Comparison of ENCODE assay signal across 8 cellular contexts in genomic region chr9:130053504-130054427, GRCh38. TPM values are rescaled to one million over a fixed set of nuclear protein-coding genes. Genes with fewer than 3 reads are reported as not detected.
DNase-seq lines count a peak whose midpoint lies in the region; ATAC-seq, FAIRE-seq and TF ChIP-seq lines count a peak whose summit lies in the region.

TSS of gene GPR107 (plus strand) at chr9:130053906. CDS start at chr9:130053933, 27 bp downstream.

- CTCF ChIA-PET in CD4-positive, alpha-beta memory T cell (lab: Charles Lee; ENCODE audit: partially characterized antibody): interaction anchor here (0.6 to 2.1 kb wide), 12 partner anchors 9 to 219 kb away, joined by 3 to 10 read pairs (median 4); partner anchors contain the start of genes C9orf78 and USP20

- intact Hi-C loops in CD4-positive, alpha-beta memory T cell (cut with micrococcal nuclease): loop anchor here (1.0 to 2.0 kb wide), 3 partner anchors 10 to 219 kb away; partner anchors contain the start of genes C9orf78, FNBP1 and USP20

- H3K4me3 ChIP-seq in CD4-positive, alpha-beta memory T cell (ENCODE audit: low read length in 2 of 2): peak within 1 kb of the TSS; percentile 67 to 98
- H3K4me3 ChIP-seq in RWPE2 (ENCODE audit: severe bottlenecking) (peak within 1 kb of the TSS; percentile 98), fibroblast of pulmonary artery (replicated peaks; ENCODE audit: low read depth, low read length) (peak within 1 kb of the TSS; percentile 88)

- peak; percentile 69 for ATAC-seq in GM19452 (IDR thresholded peaks at IDR 0.05; ENCODE audit: unreplicated experiment)
- ATAC-seq in RWPE2 (ENCODE audit: low read depth): peak; percentile 94
- ATAC-seq in stimulated activated naive CD8-positive, alpha-beta T cell treated with anti-CD3 and anti-CD28 coated beads, Interleukin-15, amount 100 ng/mL, for 72 hours: peak; percentile 97

- H3K9me3 Mint-ChIP-seq in CD4-positive, alpha-beta memory T cell: no peaks in the 10 kb centered on the region
- no peaks in the 10 kb centered on the region for H3K9me3 Mint-ChIP-seq in nephron
- no peaks in the 10 kb centered on the region for H3K9me3 Mint-ChIP-seq in stimulated activated naive CD8-positive, alpha-beta T cell treated with anti-CD3 and anti-CD28 coated beads, Interleukin-15, amount 100 ng/mL, for 72 hours

- no peaks in the 10 kb centered on the region for H3K9me3 ChIP-seq in CD4-positive, alpha-beta memory T cell (ENCODE audit: control insufficient read depth in 1 of 2, low read length in 2 of 2)
- H3K9me3 ChIP-seq in RWPE2 (ENCODE audit: severe bottlenecking): no peaks in the 10 kb centered on the region

- H3K27me3 ChIP-seq in CD4-positive, alpha-beta memory T cell (ENCODE audit: insufficient read depth, low read length): no peaks in the 10 kb centered on the region
- H3K27me3 ChIP-seq in RWPE2 (ENCODE audit: insufficient read depth, poor library complexity, severe bottlenecking): no peaks in the 10 kb centered on the region

- H3K27ac Mint-ChIP-seq in CD4-positive, alpha-beta memory T cell: peak within 1 kb of the TSS; percentile 91 to 97 (median 95)
- H3K27ac Mint-ChIP-seq in nephron: peak within 1 kb of the TSS; percentile 98 to 99 (median 99)
- H3K27ac Mint-ChIP-seq in stimulated activated naive CD8-positive, alpha-beta T cell treated with anti-CD3 and anti-CD28 coated beads, Interleukin-15, amount 100 ng/mL, for 72 hours: peak within 1 kb of the TSS; percentile 94 to 96

- H3K27me3 Mint-ChIP-seq in CD4-positive, alpha-beta memory T cell: no peaks in the 10 kb centered on the region
- H3K27me3 Mint-ChIP-seq in nephron (ENCODE audit: low read depth): no peaks in the 10 kb centered on the region
- no peaks in the 10 kb centered on the region for H3K27me3 Mint-ChIP-seq in stimulated activated naive CD8-positive, alpha-beta T cell treated with anti-CD3 and anti-CD28 coated beads, Interleukin-15, amount 100 ng/mL, for 72 hours

- no peak for FAIRE-seq in HTR-8/SVneo (lab: Jason Lieb, UNC)

- POLR2A ChIA-PET in CD4-positive, alpha-beta memory T cell (lab: Charles Lee; ENCODE audit: partially characterized antibody): interaction anchor here (0.6 to 5.4 kb wide), 22 partner anchors 9 to 251 kb away, joined by 3 to 66 read pairs (median 4); partner anchors contain the start of gene FNBP1

- H3K4me1 Mint-ChIP-seq in CD4-positive, alpha-beta memory T cell: peaks cover 19 to 39% (median 29%) of the 10 kb centered on the region in 4 donors
- peaks cover 13% of the 10 kb centered on the region for H3K4me1 Mint-ChIP-seq in nephron
- peaks cover 47% of the 10 kb centered on the region for H3K4me1 Mint-ChIP-seq in stimulated activated naive CD8-positive, alpha-beta T cell treated with anti-CD3 and anti-CD28 coated beads, Interleukin-15, amount 100 ng/mL, for 72 hours

- no peaks in the 10 kb centered on the region for H3K36me3 ChIP-seq in CD4-positive, alpha-beta memory T cell (ENCODE audit: insufficient read depth, low read length)
- peaks cover 9% of the 10 kb centered on the region; the same call in 1 of the 2 replicates for H3K36me3 ChIP-seq in RWPE2 (ENCODE audit: low read depth)

- TF ChIP-seq CTCF in RWPE2 (IDR thresholded peaks at IDR 0.05; ENCODE audit: poor library complexity, severe bottlenecking): no peak
- no peak for TF ChIP-seq CTCF in fibroblast of pulmonary artery (IDR thresholded peaks at IDR 0.05; ENCODE audit: low read length, missing control alignments)
- no peak for TF ChIP-seq CTCF in nephron (IDR thresholded peaks at IDR 0.05; ENCODE audit: unreplicated experiment in 3 of 3)

- H3K36me3 Mint-ChIP-seq in CD4-positive, alpha-beta memory T cell: peaks cover 6 to 11% of the 10 kb centered on the region in 2 donors
- peaks cover 6% of the 10 kb centered on the region for H3K36me3 Mint-ChIP-seq in nephron (ENCODE audit: low read depth)

- peak within 1 kb of the TSS; percentile 90 to 95 (median 95) for H3K4me3 Mint-ChIP-seq in CD4-positive, alpha-beta memory T cell
- H3K4me3 Mint-ChIP-seq in nephron: peak within 1 kb of the TSS; percentile 97 to 99 (median 98)
- peak within 1 kb of the TSS; percentile 94 for H3K4me3 Mint-ChIP-seq in stimulated activated naive CD8-positive, alpha-beta T cell treated with anti-CD3 and anti-CD28 coated beads, Interleukin-15, amount 100 ng/mL, for 72 hours

- H3K27ac ChIP-seq in CD4-positive, alpha-beta memory T cell (ENCODE audit: low read depth, low read length): peak within 1 kb of the TSS; percentile 95
- H3K27ac ChIP-seq in RWPE2 (ENCODE audit: poor library complexity, severe bottlenecking): peak within 1 kb of the TSS; percentile 61

- peaks cover 29% of the 10 kb centered on the region for H3K4me1 ChIP-seq in CD4-positive, alpha-beta memory T cell (ENCODE audit: insufficient read depth, low read length)
- peaks cover 12% of the 10 kb centered on the region for H3K4me1 ChIP-seq in RWPE2 (ENCODE audit: insufficient read depth, poor library complexity, severe bottlenecking)

- DNase-seq in CD4-positive, alpha-beta memory T cell: peak; percentile 71 to 80 (median 79)
- DNase-seq in HTR-8/SVneo (ENCODE audit: insufficient read length, low spot score): peak; percentile 83
- DNase-seq in RWPE2 (ENCODE audit: low spot score): no peak
- DNase-seq in activated effector memory CD4-positive, alpha-beta T cell treated with Interleukin-2 at 50 U/mL for 16 hours: peak; percentile 64
- peak; percentile 71 for DNase-seq in fibroblast of pulmonary artery (ENCODE audit: low read depth)
- DNase-seq in stimulated activated naive CD8-positive, alpha-beta T cell treated with anti-CD3 and anti-CD28 coated beads, Interleukin-15, amount 100 ng/mL, for 72 hours: peak; percentile 79 to 83

RNA-seq across cellular contexts. Expression of gene GPR107, which starts in this region (rescaled TPM):
- total RNA-seq in CD4-positive, alpha-beta memory T cell: 10 to 100 TPM; 23.8 to 24.4 TPM
- polyA plus RNA-seq in CD4-positive, alpha-beta memory T cell: 1 to 10 TPM; 2.2 to 3.3 TPM
